11 cellular contexts compared by ENCODE assay signal in genomic region chr3:136955813-136956212, GRCh38. TPM values are rescaled to one million over a fixed set of nuclear protein-coding genes. Genes with fewer than 3 reads are reported as not detected.
DNase-seq lines count a peak whose midpoint lies in the region; ATAC-seq and TF ChIP-seq lines count a peak whose summit lies in the region.
"Had no signal": no experiment of that assay in that cellular context is flagged by ENCODE, and none has a peak within 500 bp of the region (broad histone marks: within the 10 kb centered on the region; RNA-seq: fewer than 3 reads in every experiment).

No MANE protein-coding gene starts in this region.

- H4K91ac ChIP-seq in mesenchymal stem cell (ENCODE audit: low read length) = no peak overlapping the region

- no peak for TF ChIP-seq POLR2A in GM18505 (IDR thresholded peaks at IDR 0.05; ENCODE audit: borderline replicate concordance, extremely low read depth, insufficient read depth, insufficient read length)

- H3K36me3 ChIP-seq in colonic mucosa (no peaks in the 10 kb centered on the region), mesenchymal stem cell (ENCODE audit: control insufficient read depth in 1 of 2, insufficient read depth in 2 of 2, low read depth in 1 of 2, low read length in 2 of 2) (no peaks in the 10 kb centered on the region)

- H2BK15ac ChIP-seq in mesenchymal stem cell (ENCODE audit: low read depth, poor library complexity, severe bottlenecking) = no peak overlapping the region

- ATAC-seq in GM21526 (IDR thresholded peaks at IDR 0.05; ENCODE audit: low FRiP score, unreplicated experiment) = no peak
- no peak for ATAC-seq in HG02981 (IDR thresholded peaks at IDR 0.05; ENCODE audit: unreplicated experiment)
- ATAC-seq in GM18505 (IDR thresholded peaks at IDR 0.05; ENCODE audit: unreplicated experiment) = no peak
- ATAC-seq: stimulated activated naive B cell treated with anti-CD40 and anti-IgM and Interleukin-4, amounts not matched to agents 10 μg/mL and 1 μg/mL and 100 μg/mL, for 72 hours had no signal

- no peak overlapping the region for H3K23ac ChIP-seq in mesenchymal stem cell (ENCODE audit: low read length in 2 of 2)

- H3K27ac ChIP-seq in colonic mucosa (peak overlapping the region; percentile 79), mesenchymal stem cell (ENCODE audit: low read length, poor library complexity, severe bottlenecking) (peak overlapping the region; percentile 82)
- H3K27ac ChIP-seq: BLaER1 treated with 17β-estradiol and CSF1 and Interleukin-3, amounts not matched to agents 10 nM and 100 nM had no signal

- H3K9me3 ChIP-seq in colonic mucosa = no peaks in the 10 kb centered on the region
- no peaks in the 10 kb centered on the region for H3K9me3 ChIP-seq in mesenchymal stem cell (ENCODE audit: control insufficient read depth, low read length)
- H3K9me3 ChIP-seq: BLaER1 treated with 17β-estradiol and CSF1 and Interleukin-3, amounts not matched to agents 10 nM and 100 nM had no signal

- DNase-seq in AG08395 (ENCODE audit: low spot score) (peak; percentile 81), LHCN-M2 (ENCODE audit: low read depth) (peak; percentile 90), colonic mucosa (peak; percentile 69), mesenchymal stem cell (peak; percentile 93)
- DNase-seq in activated CD4-positive, alpha-beta T cell treated with anti-CD3 and anti-CD28 coated beads, Interleukin-2, amount 50 U/mL, for 48 hours = no peak
- DNase-seq: activated CD8-positive, alpha-beta memory T cell treated with anti-CD3 and anti-CD28 coated beads, Interleukin-2, amount 50 U/mL, for 48 hours; stimulated activated naive B cell treated with anti-CD40 and anti-IgM and Interleukin-4, amounts not matched to agents 10 μg/mL and 1 μg/mL and 100 μg/mL, for 72 hours had no signal

- H2AFZ ChIP-seq in mesenchymal stem cell (ENCODE audit: low read depth, low read length) = no peak overlapping the region

- H3K4me3 ChIP-seq in colonic mucosa (no peak overlapping the region), mesenchymal stem cell (ENCODE audit: insufficient read depth in 1 of 2, low read depth in 1 of 2, low read length in 2 of 2) (peak overlapping the region in 1 of 2 experiments; percentile 10)
- H3K4me3 ChIP-seq: BLaER1 treated with 17β-estradiol and CSF1 and Interleukin-3, amounts not matched to agents 10 nM and 100 nM had no signal

- no peak for TF ChIP-seq CTCF in colonic mucosa (IDR thresholded peaks at IDR 0.05)

- H2AK5ac ChIP-seq in mesenchymal stem cell (ENCODE audit: low read length, severe bottlenecking) = no peak overlapping the region

- H3K4me2 ChIP-seq in mesenchymal stem cell (ENCODE audit: low read length, poor library complexity, severe bottlenecking) = no peak overlapping the region
- H3K4me2 ChIP-seq: BLaER1 treated with 17β-estradiol and CSF1 and Interleukin-3, amounts not matched to agents 10 nM and 100 nM had no signal

- no peak overlapping the region for H3K4ac ChIP-seq in mesenchymal stem cell (ENCODE audit: low read depth in 1 of 2, low read length in 2 of 2)

- no peaks in the 10 kb centered on the region for H3K27me3 ChIP-seq in colonic mucosa
- no peaks in the 10 kb centered on the region for H3K27me3 ChIP-seq in mesenchymal stem cell (ENCODE audit: control insufficient read depth in 1 of 2, insufficient read depth in 1 of 2, low read length in 2 of 2)
- H3K27me3 ChIP-seq: BLaER1 treated with 17β-estradiol and CSF1 and Interleukin-3, amounts not matched to agents 10 nM and 100 nM had no signal

- peaks cover 12% of the 10 kb centered on the region for H3K79me1 ChIP-seq in mesenchymal stem cell (replicated peaks; ENCODE audit: low read length, poor library complexity, severe bottlenecking)

- intact Hi-C loops in colonic mucosa (cut with DNase I) = no loop called here

- no peak overlapping the region for H3K9ac ChIP-seq in colonic mucosa (ENCODE audit: low read depth in 2 of 2, low read length in 2 of 2)
- H3K9ac ChIP-seq in mesenchymal stem cell (ENCODE audit: low read length) = peak overlapping the region; percentile 19
- H3K9ac ChIP-seq: BLaER1 treated with 17β-estradiol and CSF1 and Interleukin-3, amounts not matched to agents 10 nM and 100 nM had no signal

- 11% methylated on average over 2 of the region's 2 CpGs for WGBS in mesenchymal stem cell

- no peak overlapping the region for H3K14ac ChIP-seq in mesenchymal stem cell (ENCODE audit: low read length in 2 of 2)

- no peak overlapping the region for H3K18ac ChIP-seq in mesenchymal stem cell (ENCODE audit: low read depth in 1 of 2, low read length in 2 of 2)

- no peak overlapping the region for H2BK12ac ChIP-seq in mesenchymal stem cell (ENCODE audit: low read length in 2 of 2)

- no peak overlapping the region for H2BK5ac ChIP-seq in mesenchymal stem cell (ENCODE audit: low read depth, low read length, poor library complexity, severe bottlenecking)

- H2BK120ac ChIP-seq in mesenchymal stem cell (ENCODE audit: low read depth, low read length) = no peak overlapping the region

- H4K8ac ChIP-seq in mesenchymal stem cell (ENCODE audit: low read length) = no peak overlapping the region

- H3K4me1 ChIP-seq in colonic mucosa (peaks cover 11% of the 10 kb centered on the region), mesenchymal stem cell (ENCODE audit: control insufficient read depth, insufficient read depth, low read depth, low read length) (peaks cover 7% of the 10 kb centered on the region)

RNA-seq across cellular contexts. Expression of gene IL20RB, which starts 2.0 kb away (rescaled TPM):
- total RNA-seq in LHCN-M2 (2014; rRNA removed) = 0.57 and 2.2 TPM in 2 replicates
- polyA plus RNA-seq in LHCN-M2 (2012) = 0.64 TPM
- under 1 TPM; 0.74 to 0.96 TPM for total RNA-seq in colonic mucosa
- polyA plus RNA-seq in mesenchymal stem cell (2013, experiment 1 of 2) = 2.4 TPM
- 2.5 TPM for polyA plus RNA-seq in mesenchymal stem cell (2013, experiment 2 of 2)

Comparison
In these comparisons a context has a peak if more than half of its experiments do, and no peak if none do; other contexts are left out.
1. DNase-seq: peak in AG08395 (single experiment), LHCN-M2 (single experiment), colonic mucosa (single experiment) and mesenchymal stem cell (single experiment); none in activated CD4-positive, alpha-beta T cell treated with anti-CD3 and anti-CD28 coated beads, Interleukin-2, amount 50 U/mL, for 48 hours (0 of 2).